Comparison of ENCODE assay signal across 10 cellular contexts in genomic region chr17:83196973-83197880, GRCh38.
A peak's percentile ranks its signal among the peaks of the same experiment; 100 is the strongest.
DNase-seq lines count a peak whose midpoint lies in the region; ATAC-seq and TF ChIP-seq lines count a peak whose summit lies in the region.
"Had no signal": no experiment of that assay in that cellular context is flagged by ENCODE, and none has a peak within 500 bp of the region (broad histone marks: within the 10 kb centered on the region; RNA-seq: fewer than 3 reads in every experiment).

No MANE protein-coding gene starts in this region.

- ATAC-seq in GM18517 (IDR thresholded peaks at IDR 0.05; ENCODE audit: unreplicated experiment) (no peak), HG03045 (IDR thresholded peaks at IDR 0.05; ENCODE audit: unreplicated experiment) (no peak)
- ATAC-seq: naive thymus-derived CD8-positive, alpha-beta T cell had no signal

- peaks cover 89% of the 10 kb centered on the region for H3K4me1 ChIP-seq in BLaER1

- peaks cover 7% of the 10 kb centered on the region; the same call in 1 of the 2 replicates for H3K9me3 ChIP-seq in BLaER1
- H3K9me3 ChIP-seq: Peyer's patch had no signal

- no peak for DNase-seq in RWPE1 (ENCODE audit: low spot score)
- DNase-seq in foreskin fibroblast: peak; percentile 70 to 86
- DNase-seq in NCI-H1930 (lab: John Stamatoyannopoulos, UW): no peak
- DNase-seq: cerebellar nuclear complex had no signal

- POLR2A ChIA-PET in RWPE1 (lab: Yijun Ruan, JAX; ENCODE audit: low non-redundant PET): no interaction called here

- H3K4me2 ChIP-seq in BLaER1: peak overlapping the region; percentile 82

- CTCF ChIA-PET in RWPE1 (lab: Yijun Ruan, JAX): no interaction called here

- TF ChIP-seq CTCF in RWPE1 (conservative IDR thresholded peaks at IDR 0.05; ENCODE audit: low read depth) (no peak), foreskin fibroblast (IDR thresholded peaks at IDR 0.05; ENCODE audit: low read depth, low read length) (no peak)

- H3K27ac ChIP-seq in BLaER1 (no peak overlapping the region), RWPE1 (peak overlapping the region; percentile 95), skin epidermis (peak overlapping the region; percentile 6 to 93 (median 75))
- H3K27ac ChIP-seq: Peyer's patch had no signal

- H3K36me3 ChIP-seq in BLaER1: no peaks in the 10 kb centered on the region
- H3K36me3 ChIP-seq: Peyer's patch had no signal

- H3K9ac ChIP-seq in BLaER1: no peak overlapping the region

- H4K20me1 ChIP-seq in BLaER1: no peaks in the 10 kb centered on the region

- H3K4me3 ChIP-seq in BLaER1 (no peak overlapping the region), foreskin fibroblast (ENCODE audit: low read depth in 1 of 2, low read length in 2 of 2) (no peak overlapping the region), skin epidermis (no peak overlapping the region)
- H3K4me3 ChIP-seq: Peyer's patch had no signal

- H3K27me3 ChIP-seq in BLaER1: no peaks in the 10 kb centered on the region
- H3K27me3 ChIP-seq: Peyer's patch had no signal

Comparison
In these comparisons a context has a peak if more than half of its experiments do, and no peak if none do; other contexts are left out.
1. DNase-seq: peak in foreskin fibroblast (2 of 2); none in RWPE1 (single experiment) and NCI-H1930 (0 of 2).